Comparison of ENCODE assay signal across 24 cellular contexts in genomic region chr15:78768531-78769408, GRCh38. TPM values are rescaled to one million over a fixed set of nuclear protein-coding genes. Genes with fewer than 3 reads are reported as not detected.
DNase-seq lines count a peak whose midpoint lies in the region; TF ChIP-seq lines count a peak whose summit lies in the region.
"Had no signal": no experiment of that assay in that cellular context is flagged by ENCODE, and none has a peak within 500 bp of the region (broad histone marks: within the 10 kb centered on the region; RNA-seq: fewer than 3 reads in every experiment).

No MANE protein-coding gene starts in this region.

- no peaks in the 10 kb centered on the region for H3K4me1 ChIP-seq in HEK293 (ENCODE audit: control insufficient read depth, insufficient read depth, low read length)
- peaks cover 4% of the 10 kb centered on the region for H3K4me1 ChIP-seq in iPS-15b (ENCODE audit: control insufficient read depth, insufficient read depth, low read length)

- CTCF ChIA-PET in HEK293 (lab: Yijun Ruan, JAX) (no interaction called here), Calu3 (lab: Charles Lee) (interaction anchor here (0.6 kb wide), 1 partner anchor 105 kb away, joined by 3 read pairs; no protein-coding TSS in a partner anchor)

- H3K9ac ChIP-seq in iPS-15b (ENCODE audit: low read depth, low read length): peak overlapping the region; percentile 41
- H3K9ac ChIP-seq: KMS-11 had no signal

- H3K4me3 ChIP-seq in HEK293 (ENCODE audit: low read depth, low read length) (no peak overlapping the region), iPS-15b (ENCODE audit: low read depth, low read length) (no peak overlapping the region)

- H3K36me3 Mint-ChIP-seq in activated CD4-positive, alpha-beta T cell treated with anti-CD3 and anti-CD28 coated beads, Interleukin-2, amount 10 ng/mL, durations not matched to agents 24 days and 14 days (ENCODE audit: low read depth): no peaks in the 10 kb centered on the region
- no peaks in the 10 kb centered on the region for H3K36me3 Mint-ChIP-seq in Calu3 (ENCODE audit: insufficient read depth, unreplicated experiment)

- H3K27ac ChIP-seq in HEK293 (ENCODE audit: extremely low read depth, low read depth, low read length): no peak overlapping the region
- H3K27ac ChIP-seq: KMS-11 had no signal

- no peaks in the 10 kb centered on the region for H3K4me1 Mint-ChIP-seq in activated CD4-positive, alpha-beta T cell treated with anti-CD3 and anti-CD28 coated beads, Interleukin-2, amount 10 ng/mL, durations not matched to agents 24 days and 14 days
- H3K4me1 Mint-ChIP-seq in Calu3 (ENCODE audit: low read depth, unreplicated experiment): no peaks in the 10 kb centered on the region

- no peak overlapping the region for H3K4me3 Mint-ChIP-seq in activated CD4-positive, alpha-beta T cell treated with anti-CD3 and anti-CD28 coated beads, Interleukin-2, amount 10 ng/mL, durations not matched to agents 24 days and 14 days
- no peak overlapping the region for H3K4me3 Mint-ChIP-seq in Calu3 (ENCODE audit: low read depth, unreplicated experiment)
- H3K4me3 Mint-ChIP-seq: HFFc6 had no signal

- BruUV-seq in Calu3 (replicated peaks; lab: Mats Ljungman, UMichigan): no TSS peak

- H3K27ac Mint-ChIP-seq in activated CD4-positive, alpha-beta T cell treated with anti-CD3 and anti-CD28 coated beads, Interleukin-2, amount 10 ng/mL, durations not matched to agents 24 days and 14 days: peak overlapping the region; percentile 37
- no peak overlapping the region for H3K27ac Mint-ChIP-seq in Calu3 (ENCODE audit: unreplicated experiment)
- H3K27ac Mint-ChIP-seq: HFFc6 had no signal

- intact Hi-C loops in activated CD4-positive, alpha-beta T cell treated with anti-CD3 and anti-CD28 coated beads, Interleukin-2, amount 10 ng/mL, durations not matched to agents 24 days and 14 days (cut with micrococcal nuclease): no loop called here
- intact Hi-C loops in posterior vena cava (cut with DNase I) (no loop called here), Calu3 (cut with micrococcal nuclease; ENCODE audit: unreplicated experiment) (no loop called here)

- no peak for TF ChIP-seq CTCF in HEK293 (tag by site-specific recombination; IDR thresholded peaks at IDR 0.05)
- TF ChIP-seq CTCF in Calu3 (IDR thresholded peaks at IDR 0.05; ENCODE audit: unreplicated experiment): no peak

- H3K27me3 Mint-ChIP-seq in activated CD4-positive, alpha-beta T cell treated with anti-CD3 and anti-CD28 coated beads, Interleukin-2, amount 10 ng/mL, durations not matched to agents 24 days and 14 days: no peaks in the 10 kb centered on the region
- H3K27me3 Mint-ChIP-seq in Calu3 (ENCODE audit: unreplicated experiment): peaks cover 60% of the 10 kb centered on the region

- no peaks in the 10 kb centered on the region for H3K27me3 ChIP-seq in iPS-15b (ENCODE audit: control insufficient read depth, insufficient read depth, low read length)

- H3K9me3 Mint-ChIP-seq in activated CD4-positive, alpha-beta T cell treated with anti-CD3 and anti-CD28 coated beads, Interleukin-2, amount 10 ng/mL, durations not matched to agents 24 days and 14 days: no peaks in the 10 kb centered on the region
- no peaks in the 10 kb centered on the region for H3K9me3 Mint-ChIP-seq in Calu3 (ENCODE audit: low read depth, unreplicated experiment)
- H3K9me3 Mint-ChIP-seq: HFFc6 had no signal

- no peaks in the 10 kb centered on the region for H3K36me3 ChIP-seq in HEK293 (ENCODE audit: control insufficient read depth in 2 of 2, insufficient read depth in 1 of 2, low read length in 2 of 2)
- H3K36me3 ChIP-seq in iPS-15b (ENCODE audit: control insufficient read depth, insufficient read depth, low read length): no peaks in the 10 kb centered on the region

- POLR2A ChIA-PET in HEK293 (lab: Yijun Ruan, JAX): no interaction called here

- no peak for DNase-seq in activated CD4-positive, alpha-beta T cell treated with anti-CD3 and anti-CD28 coated beads, Interleukin-2, amount 10 ng/mL, durations not matched to agents 24 days and 14 days
- no peak for DNase-seq in activated CD4-positive, alpha-beta T cell treated with anti-CD3 and anti-CD28 coated beads for 1 hour
- DNase-seq in posterior vena cava (ENCODE audit: low spot score) (peak; percentile 70), DMS79 treated with DMSO at 0.1 percent for 48 hours (lab: John Stamatoyannopoulos, UW) (no peak), Calu3 (no peak), NCI-H345 (lab: John Stamatoyannopoulos, UW) (no peak)
- DNase-seq: 8988T; activated effector memory CD4-positive, alpha-beta T cell treated with Interleukin-2 at 50 U/mL for 16 hours; AML-193; COR-L47; dermis blood vessel endothelial cell; EL; glutamatergic neuron; HFFc6; left cardiac atrium; NCI-H774; OCI-M1; SHP77; stimulated activated CD4-positive, alpha-beta T cell treated with anti-CD3 and anti-CD28 coated beads, Interleukin-4, amount 100 ng/mL, for 24 hours; trophoblast cell had no signal

- no peaks in the 10 kb centered on the region for H3K9me3 ChIP-seq in HEK293 (ENCODE audit: control insufficient read depth, insufficient read depth, low read depth, low read length)
- no peaks in the 10 kb centered on the region for H3K9me3 ChIP-seq in iPS-15b (ENCODE audit: control insufficient read depth, insufficient read depth, low read length)

TF ChIP-seq in HEK293, 187 proteins besides CTCF, POLR2A, EP300 and RAD21:
- TF ChIP-seq ZNF623 (tag by site-specific recombination; IDR thresholded peaks at IDR 0.05) (peak; percentile 58), HOXA7 (CRISPR knock-in tag; IDR thresholded peaks at IDR 0.05; ENCODE audit: borderline replicate concordance) (no peak)

RNA-seq across cellular contexts. Expression of gene ADAMTS7, which starts 42.5 kb away (rescaled TPM):
- 1.3 TPM in 2 replicates for total RNA-seq in activated CD4-positive, alpha-beta T cell treated with anti-CD3 and anti-CD28 coated beads, Interleukin-2, amount 10 ng/mL, durations not matched to agents 24 days and 14 days
- total RNA-seq in posterior vena cava (1 to 10 TPM; 6.7 to 8.9 TPM), Calu3 (2022) (1.3 and 1.4 TPM in 2 replicates)
- total RNA-seq: mononuclear cell had no signal
